8 cellular contexts compared by ENCODE assay signal in the genomic region with DNA sequence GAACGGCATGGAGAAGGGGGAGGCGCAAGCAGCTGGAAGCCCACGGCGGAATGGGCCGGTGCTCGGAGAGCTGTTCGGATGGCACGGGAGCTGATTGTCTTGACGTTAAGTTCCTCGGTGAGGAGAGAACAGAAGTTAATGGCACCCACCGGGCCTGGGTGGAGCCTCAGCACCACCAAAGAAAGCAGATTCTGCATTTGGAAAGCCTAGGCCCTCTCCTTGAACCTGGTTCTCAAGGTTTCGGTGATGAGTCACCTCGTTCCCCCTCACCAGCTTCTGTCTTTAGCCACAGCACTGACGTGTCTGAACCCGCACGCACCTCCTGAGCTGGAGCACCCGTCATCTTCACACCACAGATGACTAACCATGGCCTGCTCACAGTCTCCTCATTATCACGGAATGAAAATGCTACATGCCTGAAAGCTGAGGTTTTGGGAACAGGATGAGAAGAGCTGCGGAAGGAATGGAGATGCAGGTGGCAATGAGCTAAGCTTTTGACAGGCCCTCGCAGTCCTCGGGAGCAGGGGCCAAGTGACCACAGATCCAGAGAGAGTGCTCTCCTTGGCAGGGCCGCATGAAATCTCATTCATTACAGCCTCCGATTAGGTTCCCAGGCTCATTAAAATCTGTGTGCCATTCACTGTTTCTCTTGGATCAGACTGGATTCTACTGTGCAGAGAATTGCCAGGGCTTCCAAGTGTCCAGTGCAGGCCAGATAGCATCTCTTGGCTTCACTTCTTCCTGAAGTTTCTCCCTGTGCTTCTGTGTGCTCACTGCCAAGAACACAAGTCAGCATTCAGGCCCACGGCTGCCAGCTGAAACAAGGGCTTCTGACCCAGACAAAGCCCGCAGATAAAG.
DNase-seq lines count a peak whose midpoint lies in the region; ATAC-seq and TF ChIP-seq lines count a peak whose summit lies in the region.

No MANE protein-coding gene starts in this region.

- peaks cover 11% of the 10 kb centered on the region for H3K4me1 ChIP-seq in adipocyte (ENCODE audit: control insufficient read depth, insufficient read depth, low read length)
- H3K4me1 ChIP-seq in left lung = no peaks in the 10 kb centered on the region
- no peaks in the 10 kb centered on the region for H3K4me1 ChIP-seq in A673 (ENCODE audit: insufficient read depth, low read length, poor library complexity, severe bottlenecking)

- ATAC-seq in GM19328 (IDR thresholded peaks at IDR 0.05; ENCODE audit: unreplicated experiment) (peak; percentile 95), left lung (peak; percentile 67)
- ATAC-seq in stimulated activated memory B cell treated with anti-CD40 and anti-IgM and Interleukin-4, amounts not matched to agents 10 μg/mL and 1 μg/mL and 100 μg/mL, for 72 hours = peak; percentile 98

- no TSS peak for BruUV-seq in A673 (replicated peaks; lab: Mats Ljungman, UMichigan)

- CTCF ChIA-PET in A673 (lab: Charles Lee) = no interaction called here

- H3K27ac Mint-ChIP-seq in stimulated activated memory B cell treated with anti-CD40 and anti-IgM and Interleukin-4, amounts not matched to agents 10 μg/mL and 1 μg/mL and 100 μg/mL, for 72 hours = peak overlapping the region; percentile 93

- H3K36me3 Mint-ChIP-seq in stimulated activated memory B cell treated with anti-CD40 and anti-IgM and Interleukin-4, amounts not matched to agents 10 μg/mL and 1 μg/mL and 100 μg/mL, for 72 hours = no peaks in the 10 kb centered on the region

- peak; percentile 100 for DNase-seq in HPDE6-E6E7 (ENCODE audit: extremely low spot score)
- DNase-seq in adipocyte (ENCODE audit: low read depth) = peak; percentile 69
- peak in 1 of 2 donors; percentile 51 for DNase-seq in left lung
- DNase-seq in A673 (ENCODE audit: low spot score) = no peak
- no peak for DNase-seq in DMS79 (lab: John Stamatoyannopoulos, UW)
- no peak for DNase-seq in kidney glomerular epithelial cell (lab: John Stamatoyannopoulos, UW)

- H3K9me3 ChIP-seq in adipocyte (ENCODE audit: control insufficient read depth, low read length) (no peaks in the 10 kb centered on the region), left lung (no peaks in the 10 kb centered on the region), A673 (ENCODE audit: low read depth, low read length, poor library complexity, severe bottlenecking) (no peaks in the 10 kb centered on the region)

- H3K27me3 ChIP-seq in adipocyte (replicated peaks; ENCODE audit: control insufficient read depth, insufficient read depth, low read length) (peaks cover 39% of the 10 kb centered on the region), left lung (no peaks in the 10 kb centered on the region), A673 (replicated peaks; ENCODE audit: insufficient read depth, low read depth, low read length, poor library complexity) (peaks cover 13% of the 10 kb centered on the region)

- H3K27me3 Mint-ChIP-seq in stimulated activated memory B cell treated with anti-CD40 and anti-IgM and Interleukin-4, amounts not matched to agents 10 μg/mL and 1 μg/mL and 100 μg/mL, for 72 hours = peaks cover 51% of the 10 kb centered on the region

- no peak overlapping the region for H3K9ac ChIP-seq in adipocyte (ENCODE audit: low read length)

- peaks cover 30% of the 10 kb centered on the region for H3K4me1 Mint-ChIP-seq in stimulated activated memory B cell treated with anti-CD40 and anti-IgM and Interleukin-4, amounts not matched to agents 10 μg/mL and 1 μg/mL and 100 μg/mL, for 72 hours

- peak overlapping the region; percentile 49 for H3K4me3 Mint-ChIP-seq in stimulated activated memory B cell treated with anti-CD40 and anti-IgM and Interleukin-4, amounts not matched to agents 10 μg/mL and 1 μg/mL and 100 μg/mL, for 72 hours

- H3K9me3 Mint-ChIP-seq in stimulated activated memory B cell treated with anti-CD40 and anti-IgM and Interleukin-4, amounts not matched to agents 10 μg/mL and 1 μg/mL and 100 μg/mL, for 72 hours = no peaks in the 10 kb centered on the region

- intact Hi-C loops in left lung (cut with DNase I) = no loop called here
- intact Hi-C loops in A673 (cut with micrococcal nuclease; ENCODE audit: unreplicated experiment) = no loop called here

- H3K4me3 ChIP-seq in adipocyte (ENCODE audit: low read length) = no peak overlapping the region
- H3K4me3 ChIP-seq in left lung = no peak overlapping the region
- no peak overlapping the region for H3K4me3 ChIP-seq in A673 (ENCODE audit: low read depth, low read length, poor library complexity, severe bottlenecking)

- H3K27ac ChIP-seq in left lung (no peak overlapping the region), A673 (ENCODE audit: low read depth, low read length, poor library complexity, severe bottlenecking) (no peak overlapping the region)

- POLR2A ChIA-PET in A673 (lab: Charles Lee; ENCODE audit: low non-redundant PET) = no interaction called here

- no peaks in the 10 kb centered on the region for H3K36me3 ChIP-seq in adipocyte (ENCODE audit: control insufficient read depth, insufficient read depth, low read length, severe bottlenecking)
- H3K36me3 ChIP-seq in left lung = no peaks in the 10 kb centered on the region
- H3K36me3 ChIP-seq in A673 (ENCODE audit: insufficient read depth, low read length, poor library complexity, severe bottlenecking) = no peaks in the 10 kb centered on the region

- no peak for TF ChIP-seq CTCF in left lung (IDR thresholded peaks at IDR 0.05)
- TF ChIP-seq CTCF in A673 (conservative IDR thresholded peaks at IDR 0.05; ENCODE audit: low read depth, low read length) = no peak

Comparison
In these comparisons a context has a peak if more than half of its experiments do, and no peak if none do; other contexts are left out.
1. DNase-seq: peak in HPDE6-E6E7 (single experiment) and adipocyte (single experiment); none in A673 (single experiment), DMS79 (single experiment) and kidney glomerular epithelial cell (single experiment).
2. Peak in every context shown above with its lines, with median percentiles within 50 percentile points of each other: ATAC-seq.